8 cellular contexts compared by ENCODE assay signal in genomic region chr3:141311496-141312358, GRCh38. TPM values are rescaled to one million over a fixed set of nuclear protein-coding genes. Genes with fewer than 3 reads are reported as not detected.
A peak's percentile ranks its signal among the peaks of the same experiment; 100 is the strongest.
DNase-seq lines count a peak whose midpoint lies in the region; ATAC-seq and TF ChIP-seq lines count a peak whose summit lies in the region.

No MANE protein-coding gene starts in this region.

- peak overlapping the region; percentile 90 for H3K27ac ChIP-seq in cingulate gyrus (ENCODE audit: low read depth, low read length)
- peak overlapping the region; percentile 65 for H3K27ac ChIP-seq in layer of hippocampus (ENCODE audit: low read depth, low read length)

- DNase-seq in BE2C (peak; percentile 99), NCI-H460 (ENCODE audit: extremely low read depth, low read depth) (peak; percentile 94)
- peak; percentile 97 for DNase-seq in activated CD4-positive, alpha-beta T cell treated with anti-CD3 and anti-CD28 coated beads for 24 hours (ENCODE audit: low read depth in 2 of 2)
- DNase-seq in stimulated activated CD4-positive, alpha-beta T cell treated with anti-CD3 and anti-CD28 coated beads, Interleukin-1b, Interleukin-23, amount 100 ng/mL, for 4 hours (ENCODE audit: low read depth in 2 of 2): peak; percentile 92 to 96

- H3K4me3 ChIP-seq in BE2C (ENCODE audit: low read depth, low read length): peak overlapping the region; percentile 95

- H3K27me3 ChIP-seq in BE2C (no peaks in the 10 kb centered on the region), layer of hippocampus (ENCODE audit: control insufficient read depth, insufficient read depth, low read length) (no peaks in the 10 kb centered on the region)

- no peaks in the 10 kb centered on the region for H3K36me3 ChIP-seq in BE2C

- H3K4me1 ChIP-seq in BE2C: peaks cover 8% of the 10 kb centered on the region

- ATAC-seq in HG03432 (IDR thresholded peaks at IDR 0.05; ENCODE audit: unreplicated experiment): peak; percentile 99

- peak; percentile 78 for TF ChIP-seq CTCF in BE2C (IDR thresholded peaks at IDR 0.05; ENCODE audit: low read depth, low read length)

- no peaks in the 10 kb centered on the region for H3K9me3 ChIP-seq in BE2C

- TF ChIP-seq POLR2A in GM19099 (IDR thresholded peaks at IDR 0.05; ENCODE audit: extremely low read depth, insufficient read length, low read depth): peak; percentile 89

RNA-seq across cellular contexts. Expression of gene ZBTB38, which starts 56.6 kb away (rescaled TPM):
- polyA plus RNA-seq in BE2C (2012; ENCODE audit: insufficient read depth, insufficient read length, low read depth): 45.6 TPM
- total RNA-seq in NCI-H460 (2014; rRNA removed; shearing (Covaris generic)): 252 and 300 TPM in 2 replicates
- polyA plus RNA-seq in NCI-H460 (2014; cell fraction: nucleus; rRNA removed): 35.6 and 64.1 TPM in 2 replicates

Comparison
In these comparisons a context has a peak if more than half of its experiments do, and no peak if none do; other contexts are left out.
1. Peak in every context shown above with its lines: DNase-seq, ATAC-seq, H3K4me3 ChIP-seq and H3K27ac ChIP-seq.